In genomic region chrX:155766321-155766720, GRCh38 we compare ENCODE assay signal across 15 cellular contexts.
DNase-seq lines count a peak whose midpoint lies in the region; ATAC-seq and TF ChIP-seq lines count a peak whose summit lies in the region.
"Had no signal": no experiment of that assay in that cellular context is flagged by ENCODE, and none has a peak within 500 bp of the region (broad histone marks: within the 10 kb centered on the region; RNA-seq: fewer than 3 reads in every experiment).

No MANE protein-coding gene starts in this region.

- peaks cover 0 to 4% of the 10 kb centered on the region in 2 donors for H3K27me3 ChIP-seq in breast epithelium
- H3K27me3 ChIP-seq in mesendoderm (ENCODE audit: insufficient read depth, low read length, poor library complexity), result no peaks in the 10 kb centered on the region
- no peaks in the 10 kb centered on the region for H3K27me3 ChIP-seq in thoracic aorta (replicated peaks; ENCODE audit: insufficient read depth)
- no peaks in the 10 kb centered on the region for H3K27me3 ChIP-seq in stomach
- H3K27me3 ChIP-seq: upper lobe of left lung had no signal

- TF ChIP-seq CTCF in MCF 10A (IDR thresholded peaks at IDR 0.05; ENCODE audit: unreplicated experiment) (no peak), breast epithelium (IDR thresholded peaks at IDR 0.05) (no peak), astrocyte of the spinal cord (IDR thresholded peaks at IDR 0.05; ENCODE audit: low read depth, low read length) (no peak), thoracic aorta (IDR thresholded peaks at IDR 0.05) (no peak), stomach (IDR thresholded peaks at IDR 0.05) (no peak)

- H3K36me3 ChIP-seq in breast epithelium (no peaks in the 10 kb centered on the region), mesendoderm (ENCODE audit: control insufficient read depth, insufficient read depth, low read length) (no peaks in the 10 kb centered on the region), thoracic aorta (no peaks in the 10 kb centered on the region), stomach (no peaks in the 10 kb centered on the region)
- H3K36me3 ChIP-seq: upper lobe of left lung had no signal

- no peak overlapping the region for H4K8ac ChIP-seq in mesendoderm (ENCODE audit: low read depth, low read length)

- no peak overlapping the region for H3K4ac ChIP-seq in mesendoderm (ENCODE audit: low read depth, low read length)

- peak overlapping the region; percentile 91 for H3K4me3 Mint-ChIP-seq in MCF 10A (ENCODE audit: unreplicated experiment)

- no peak overlapping the region for H3K23ac ChIP-seq in mesendoderm (ENCODE audit: low read length)

- no peak overlapping the region for H3K27ac Mint-ChIP-seq in MCF 10A (ENCODE audit: low read depth, unreplicated experiment)

- H3K27me3 Mint-ChIP-seq in MCF 10A (ENCODE audit: insufficient read depth, unreplicated experiment), result no peaks in the 10 kb centered on the region
- H3K27me3 Mint-ChIP-seq: naive thymus-derived CD4-positive, alpha-beta T cell had no signal

- in situ Hi-C loops in astrocyte of the spinal cord (cut with HindIII; ENCODE audit: low sequenced_read_pairs), result no loop called here

- H3K18ac ChIP-seq in mesendoderm (ENCODE audit: low read length), result no peak overlapping the region

- H3K4me1 Mint-ChIP-seq in MCF 10A (ENCODE audit: insufficient read depth, unreplicated experiment), result no peaks in the 10 kb centered on the region

- H4K5ac ChIP-seq in mesendoderm (ENCODE audit: low read length), result no peak overlapping the region

- H3K9me3 Mint-ChIP-seq in MCF 10A (ENCODE audit: unreplicated experiment), result peaks cover 26% of the 10 kb centered on the region

- peak overlapping the region in 1 of 3 donors; percentile 67 for H3K4me3 ChIP-seq in breast epithelium
- peak overlapping the region; percentile 48 for H3K4me3 ChIP-seq in astrocyte of the spinal cord (ENCODE audit: low read depth, low read length)
- no peak overlapping the region for H3K4me3 ChIP-seq in mesendoderm (ENCODE audit: low read length)
- H3K4me3 ChIP-seq in thoracic aorta, result peak overlapping the region; percentile 68
- peak overlapping the region in 1 of 4 donors; percentile 50 for H3K4me3 ChIP-seq in stomach

- no TSS peak for BruUV-seq in MCF 10A (replicated peaks; lab: Mats Ljungman, UMichigan)

- no peak overlapping the region for H2BK5ac ChIP-seq in mesendoderm (ENCODE audit: low read length)

- intact Hi-C loops in MCF 10A (cut with micrococcal nuclease) (no loop called here), breast epithelium (cut with DNase I; ENCODE audit: low total_unique reads) (no loop called here), stomach (cut with DNase I; ENCODE audit: low total_unique reads) (no loop called here)

- DNase-seq in MCF 10A (ENCODE audit: unreplicated experiment) (no peak), breast epithelium (ENCODE audit: low spot score in 2 of 2) (no peak), astrocyte of the spinal cord (ENCODE audit: low read depth, low spot score) (no peak), mesendoderm (peak; percentile 52), thoracic aorta (ENCODE audit: low spot score) (no peak), NCI-H69 (lab: John Stamatoyannopoulos, UW) (no peak), stomach (no peak)
- DNase-seq: activated CD4-positive, alpha-beta T cell treated with anti-CD3 and anti-CD28 coated beads for 1 hour; effector memory CD4-positive, alpha-beta T cell; kidney glomerular epithelial cell; MV-4-11; naive thymus-derived CD4-positive, alpha-beta T cell; NCI-H226; upper lobe of left lung had no signal

- H3K9me3 ChIP-seq in breast epithelium (no peaks in the 10 kb centered on the region), thoracic aorta (no peaks in the 10 kb centered on the region), stomach (no peaks in the 10 kb centered on the region)
- H3K9me3 ChIP-seq: upper lobe of left lung had no signal

- no peak overlapping the region for H2AK5ac ChIP-seq in mesendoderm (ENCODE audit: low read length)

- POLR2A ChIA-PET in MCF 10A (lab: Yijun Ruan, JAX), result no interaction called here

- ATAC-seq in thoracic aorta (ENCODE audit: insufficient number of reproducible peaks, low FRiP score, low read depth) (no peak), HG03439 (IDR thresholded peaks at IDR 0.05; ENCODE audit: unreplicated experiment) (no peak)
- ATAC-seq: naive thymus-derived CD4-positive, alpha-beta T cell had no signal

- H3K4me1 ChIP-seq in breast epithelium (no peaks in the 10 kb centered on the region), mesendoderm (ENCODE audit: control insufficient read depth, low read depth, low read length) (no peaks in the 10 kb centered on the region), thoracic aorta (ENCODE audit: control insufficient read depth in 1 of 2, low read depth in 2 of 2) (peaks cover 0 to 5% of the 10 kb centered on the region in 2 donors), stomach (peaks cover 0 to 15% (median 7%) of the 10 kb centered on the region in 4 donors)
- H3K4me1 ChIP-seq: upper lobe of left lung had no signal

- CTCF ChIA-PET in MCF 10A (lab: Yijun Ruan, JAX), result no interaction called here

- H2BK15ac ChIP-seq in mesendoderm (replicated peaks; ENCODE audit: low read depth), result no peak overlapping the region

- no peak overlapping the region for H3K56ac ChIP-seq in mesendoderm (ENCODE audit: low read length)

- H3K9ac ChIP-seq in mesendoderm (ENCODE audit: low read length), result no peak overlapping the region

- WGBS in mesendoderm (ENCODE audit: extremely low coverage, insufficient coverage, low lambda C conversion rate), result no CpG with 5 or more reads among the region's 1 CpG
- WGBS in stomach, 5 donors, result 23 to 41% (median 29%) methylated on average over 1 of the region's 1 CpG

- H3K4me2 ChIP-seq in mesendoderm (ENCODE audit: low read length), result no peak overlapping the region

- TF ChIP-seq POLR2A in breast epithelium (IDR thresholded peaks at IDR 0.05), result no peak
- no peak for TF ChIP-seq POLR2A in stomach (IDR thresholded peaks at IDR 0.05)

- H3K79me1 ChIP-seq in mesendoderm (ENCODE audit: low read length), result no peaks in the 10 kb centered on the region

- H3K79me2 ChIP-seq in mesendoderm (ENCODE audit: control insufficient read depth, insufficient read depth, low read length), result no peaks in the 10 kb centered on the region

- H3K36me3 Mint-ChIP-seq in MCF 10A (ENCODE audit: insufficient read depth, unreplicated experiment), result no peaks in the 10 kb centered on the region

- H3K27ac ChIP-seq in breast epithelium (no peak overlapping the region), mesendoderm (ENCODE audit: low read depth, low read length) (no peak overlapping the region), thoracic aorta (peak overlapping the region in 1 of 2 donors; percentile 2), stomach (peak overlapping the region in 2 of 5 donors; percentile 20 to 46)

- no peak overlapping the region for H2BK120ac ChIP-seq in mesendoderm (ENCODE audit: low read depth, low read length)

- no peak for TF ChIP-seq EP300 in stomach (IDR thresholded peaks at IDR 0.05)
